20 cellular contexts compared by ENCODE assay signal in the genomic region with DNA sequence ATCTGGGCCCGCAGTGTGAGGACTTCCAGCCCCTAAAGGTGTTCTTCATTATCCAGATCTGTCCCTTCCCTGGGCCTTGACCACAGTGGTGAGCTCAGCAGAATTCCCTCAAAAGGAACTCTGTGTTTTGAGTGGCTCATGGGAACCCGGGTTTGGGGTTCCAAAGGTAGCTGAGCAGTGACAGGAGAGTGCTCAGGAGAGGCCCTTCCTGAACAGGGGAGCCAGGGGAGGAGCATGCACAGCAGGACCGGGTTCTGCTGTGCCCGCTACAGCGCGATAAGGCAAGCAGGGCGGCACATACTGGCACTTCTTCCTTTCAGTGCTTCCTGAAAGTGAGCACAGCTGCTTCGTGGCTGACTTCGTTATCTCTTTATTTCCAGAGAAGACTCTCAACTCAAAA.
DNase-seq lines count a peak whose midpoint lies in the region; ATAC-seq and TF ChIP-seq lines count a peak whose summit lies in the region.
"Had no signal": no experiment of that assay in that cellular context is flagged by ENCODE, and none has a peak within 500 bp of the region (broad histone marks: within the 10 kb centered on the region; RNA-seq: fewer than 3 reads in every experiment).

No MANE protein-coding gene starts in this region.

- intact Hi-C loops in colonic mucosa (cut with DNase I) (no loop called here), Caco-2 (cut with micrococcal nuclease; ENCODE audit: unreplicated experiment) (no loop called here)

- no peak overlapping the region for H3K9ac ChIP-seq in SK-N-MC (ENCODE audit: insufficient read length)
- no peak overlapping the region for H3K9ac ChIP-seq in colonic mucosa (ENCODE audit: low read depth in 2 of 2, low read length in 2 of 2)

- POLR2A ChIA-PET in Caco-2 (lab: Charles Lee): no interaction called here

- CTCF ChIA-PET in Caco-2 (lab: Charles Lee): no interaction called here

- peak overlapping the region; percentile 52 for H3K27ac Mint-ChIP-seq in endothelial cell (ENCODE audit: unreplicated experiment)
- H3K27ac Mint-ChIP-seq in neural crest cell (ENCODE audit: unreplicated experiment): peak overlapping the region; percentile 62
- H3K27ac Mint-ChIP-seq in Caco-2 (ENCODE audit: unreplicated experiment): no peak overlapping the region
- H3K27ac Mint-ChIP-seq: activated CD8-positive, alpha-beta memory T cell treated with anti-CD3 and anti-CD28 coated beads, Interleukin-2, amount 10 ng/mL, durations not matched to agents 7 days and 5 days; HFFc6 had no signal

- H3K27me3 ChIP-seq in colonic mucosa (no peaks in the 10 kb centered on the region), Caco-2 (replicated peaks; ENCODE audit: control insufficient read depth, insufficient read depth, low read length) (no peaks in the 10 kb centered on the region)
- H3K27me3 ChIP-seq: esophagus muscularis mucosa, thyroid gland had no signal

- H3K9me3 Mint-ChIP-seq in endothelial cell (ENCODE audit: unreplicated experiment) (no peaks in the 10 kb centered on the region), neural crest cell (no peaks in the 10 kb centered on the region), Caco-2 (ENCODE audit: unreplicated experiment) (no peaks in the 10 kb centered on the region)
- H3K9me3 Mint-ChIP-seq: HFFc6 had no signal

- H3K4me1 ChIP-seq in colonic mucosa (no peaks in the 10 kb centered on the region), Caco-2 (no peaks in the 10 kb centered on the region)

- DNase-seq in GDM1 (lab: John Stamatoyannopoulos, UW) (peak; percentile 24), SK-N-MC (ENCODE audit: low read depth, low spot score) (no peak), endothelial cell (ENCODE audit: low spot score) (no peak), neural crest cell (ENCODE audit: low read depth, low spot score) (no peak), colonic mucosa (no peak), Caco-2 (no peak)
- DNase-seq: activated CD8-positive, alpha-beta memory T cell treated with anti-CD3 and anti-CD28 coated beads, Interleukin-2, amount 10 ng/mL, durations not matched to agents 7 days and 5 days; activated gamma-delta T cell treated with Interleukin-2 at 50 U/mL for 16 hours; AML-193; glutamatergic neuron; HFFc6; islet precursor cell; NCI-H2107; NCI-H748 treated with DMSO at 0.1 percent for 48 hours; stimulated activated CD4-positive, alpha-beta T cell treated with anti-CD3 and anti-CD28 coated beads, Interleukin-4, amount 100 ng/mL, for 24 hours; stimulated activated CD8-positive, alpha-beta memory T cell treated with anti-CD3 and anti-CD28 coated beads, Interleukin-4, amount 100 ng/mL, for 48 hours; thyroid gland had no signal

- H3K9me3 ChIP-seq in SK-N-MC (ENCODE audit: low read depth, low read length) (no peaks in the 10 kb centered on the region), colonic mucosa (no peaks in the 10 kb centered on the region), Caco-2 (no peaks in the 10 kb centered on the region)
- H3K9me3 ChIP-seq: esophagus muscularis mucosa, thyroid gland had no signal

- H3K27me3 Mint-ChIP-seq in endothelial cell (ENCODE audit: unreplicated experiment) (peaks cover 3% of the 10 kb centered on the region), neural crest cell (ENCODE audit: low read depth) (no peaks in the 10 kb centered on the region), Caco-2 (ENCODE audit: insufficient read depth, unreplicated experiment) (no peaks in the 10 kb centered on the region)
- H3K27me3 Mint-ChIP-seq: activated CD8-positive, alpha-beta memory T cell treated with anti-CD3 and anti-CD28 coated beads, Interleukin-2, amount 10 ng/mL, durations not matched to agents 7 days and 5 days had no signal

- TF ChIP-seq CTCF in endothelial cell (IDR thresholded peaks at IDR 0.05; ENCODE audit: unreplicated experiment) (no peak), neural crest cell (conservative IDR thresholded peaks at IDR 0.05) (no peak), colonic mucosa (IDR thresholded peaks at IDR 0.05) (no peak), Caco-2 (IDR thresholded peaks at IDR 0.05; ENCODE audit: insufficient read depth in 1 of 2, low read depth in 1 of 2, low read length in 1 of 2, severe bottlenecking in 1 of 2, unreplicated experiment in 1 of 2) (no peak)

- H3K4me3 ChIP-seq in SK-N-MC (no peak overlapping the region), colonic mucosa (no peak overlapping the region), Caco-2 (ENCODE audit: low read depth, low read length) (no peak overlapping the region)
- H3K4me3 ChIP-seq: esophagus muscularis mucosa, thyroid gland had no signal

- H3K36me3 Mint-ChIP-seq in endothelial cell (ENCODE audit: low read depth, unreplicated experiment): peaks cover 40% of the 10 kb centered on the region
- H3K36me3 Mint-ChIP-seq in neural crest cell (ENCODE audit: low read depth): peaks cover 2% of the 10 kb centered on the region
- peaks cover 54% of the 10 kb centered on the region for H3K36me3 Mint-ChIP-seq in Caco-2 (ENCODE audit: insufficient read depth, unreplicated experiment)

- H3K4me1 Mint-ChIP-seq in endothelial cell (ENCODE audit: unreplicated experiment): peaks cover 27% of the 10 kb centered on the region
- no peaks in the 10 kb centered on the region for H3K4me1 Mint-ChIP-seq in neural crest cell
- no peaks in the 10 kb centered on the region for H3K4me1 Mint-ChIP-seq in Caco-2 (ENCODE audit: low read depth, unreplicated experiment)

- BruUV-seq in Caco-2 (replicated peaks; lab: Mats Ljungman, UMichigan): no TSS peak

- no peak overlapping the region for H3K4me3 Mint-ChIP-seq in endothelial cell (ENCODE audit: unreplicated experiment)
- H3K4me3 Mint-ChIP-seq in neural crest cell: no peak overlapping the region
- H3K4me3 Mint-ChIP-seq in Caco-2 (ENCODE audit: unreplicated experiment): no peak overlapping the region
- H3K4me3 Mint-ChIP-seq: activated CD8-positive, alpha-beta memory T cell treated with anti-CD3 and anti-CD28 coated beads, Interleukin-2, amount 10 ng/mL, durations not matched to agents 7 days and 5 days; HFFc6 had no signal

- 0 out of 2 replicates have a peak overlapping the region, but pooled peaks have one; percentile 5 for H3K27ac ChIP-seq in SK-N-MC
- H3K27ac ChIP-seq in colonic mucosa: no peak overlapping the region
- H3K27ac ChIP-seq: thyroid gland had no signal

- no peak for ATAC-seq in HG03135 (IDR thresholded peaks at IDR 0.05; ENCODE audit: unreplicated experiment)
- ATAC-seq: activated CD8-positive, alpha-beta memory T cell treated with anti-CD3 and anti-CD28 coated beads, Interleukin-2, amount 10 ng/mL, durations not matched to agents 7 days and 5 days; Panc1 had no signal

- peaks cover 78% of the 10 kb centered on the region for H3K36me3 ChIP-seq in SK-N-MC (ENCODE audit: insufficient read depth, low read length)
- peaks cover 14% of the 10 kb centered on the region for H3K36me3 ChIP-seq in colonic mucosa
- peaks cover 2% of the 10 kb centered on the region for H3K36me3 ChIP-seq in Caco-2 (ENCODE audit: control insufficient read depth, insufficient read depth, low read length)
